In genomic region chr2:47519604-47520301, GRCh38 we compare ENCODE assay signal across 11 cellular contexts. TPM values are rescaled to one million over a fixed set of nuclear protein-coding genes. Genes with fewer than 3 reads are reported as not detected.
DNase-seq lines count a peak whose midpoint lies in the region; ATAC-seq and TF ChIP-seq lines count a peak whose summit lies in the region.
"Had no signal": no experiment of that assay in that cellular context is flagged by ENCODE, and none has a peak within 500 bp of the region (broad histone marks: within the 10 kb centered on the region; RNA-seq: fewer than 3 reads in every experiment).

No MANE protein-coding gene starts in this region.

- intact Hi-C loops in activated T-helper 2 cell treated with anti-CD3 and anti-CD28 coated beads, Interferon-gamma antibody, Interleukin-2, Interleukin-4, amounts not matched to agents 10 μg/mL and 5 μg/mL and 100 μg/mL, durations not matched to agents 14 hours and 24 hours and 36 hours (cut with micrococcal nuclease): no loop called here
- intact Hi-C loops in colonic mucosa (cut with DNase I): no loop called here

- H3K27ac ChIP-seq in colonic mucosa: no peak overlapping the region

- no peaks in the 10 kb centered on the region for H3K36me3 ChIP-seq in colonic mucosa

- H3K9ac ChIP-seq in colonic mucosa (ENCODE audit: low read depth in 2 of 2, low read length in 2 of 2): no peak overlapping the region

- peaks cover 9% of the 10 kb centered on the region for H3K4me1 Mint-ChIP-seq in activated T-cell treated with anti-CD3 and anti-CD28 coated beads, Interleukin-2, amount 50 U/mL, for 4 hours (ENCODE audit: low read depth)
- peaks cover 19% of the 10 kb centered on the region for H3K4me1 Mint-ChIP-seq in activated T-helper 2 cell treated with anti-CD3 and anti-CD28 coated beads, Interferon-gamma antibody, Interleukin-2, Interleukin-4, amounts not matched to agents 10 μg/mL and 5 μg/mL and 100 μg/mL, durations not matched to agents 14 hours and 24 hours and 36 hours (ENCODE audit: low read depth)
- H3K4me1 Mint-ChIP-seq in stimulated activated memory B cell treated with anti-CD40 and anti-IgM and Interleukin-4, amounts not matched to agents 10 μg/mL and 1 μg/mL and 100 μg/mL, for 72 hours: peaks cover 6% of the 10 kb centered on the region

- no peaks in the 10 kb centered on the region for H3K27me3 Mint-ChIP-seq in activated T-cell treated with anti-CD3 and anti-CD28 coated beads, Interleukin-2, amount 50 U/mL, for 4 hours (ENCODE audit: low read depth)
- peaks cover 2% of the 10 kb centered on the region for H3K27me3 Mint-ChIP-seq in activated T-helper 2 cell treated with anti-CD3 and anti-CD28 coated beads, Interferon-gamma antibody, Interleukin-2, Interleukin-4, amounts not matched to agents 10 μg/mL and 5 μg/mL and 100 μg/mL, durations not matched to agents 14 hours and 24 hours and 36 hours (ENCODE audit: low read depth)
- no peaks in the 10 kb centered on the region for H3K27me3 Mint-ChIP-seq in stimulated activated memory B cell treated with anti-CD40 and anti-IgM and Interleukin-4, amounts not matched to agents 10 μg/mL and 1 μg/mL and 100 μg/mL, for 72 hours
- H3K27me3 Mint-ChIP-seq: stimulated activated naive B cell treated with anti-CD40 and anti-IgM and Interleukin-4, amounts not matched to agents 10 μg/mL and 1 μg/mL and 100 μg/mL, for 72 hours had no signal

- peaks cover 3% of the 10 kb centered on the region for H3K4me1 ChIP-seq in colonic mucosa

- no peak for DNase-seq in activated T-cell treated with anti-CD3 and anti-CD28 coated beads, Interleukin-2, amount 50 U/mL, for 4 hours
- DNase-seq in activated T-cell treated with anti-CD3 and anti-CD28 coated beads, Interleukin-2, amount 50 U/mL, for 48 hours: no peak
- DNase-seq in NAMALWA (ENCODE audit: low spot score) (peak; percentile 25), colonic mucosa (no peak)
- no peak for DNase-seq in activated T-helper 2 cell treated with anti-CD3 and anti-CD28 coated beads, Interferon-gamma antibody, Interleukin-2, Interleukin-4, amounts not matched to agents 10 μg/mL and 5 μg/mL and 100 μg/mL, durations not matched to agents 14 hours and 24 hours and 36 hours (ENCODE audit: low spot score)
- DNase-seq: activated gamma-delta T cell treated with Interleukin-2 at 50 U/mL for 16 hours; stimulated activated naive B cell treated with anti-CD40 and anti-IgM and Interleukin-4, amounts not matched to agents 10 μg/mL and 1 μg/mL and 100 μg/mL, for 72 hours had no signal

- H3K9me3 ChIP-seq in colonic mucosa: no peaks in the 10 kb centered on the region

- peak overlapping the region; percentile 28 for H3K27ac Mint-ChIP-seq in activated T-helper 2 cell treated with anti-CD3 and anti-CD28 coated beads, Interferon-gamma antibody, Interleukin-2, Interleukin-4, amounts not matched to agents 10 μg/mL and 5 μg/mL and 100 μg/mL, durations not matched to agents 14 hours and 24 hours and 36 hours
- peak overlapping the region; percentile 11 for H3K27ac Mint-ChIP-seq in stimulated activated memory B cell treated with anti-CD40 and anti-IgM and Interleukin-4, amounts not matched to agents 10 μg/mL and 1 μg/mL and 100 μg/mL, for 72 hours

- no peak for TF ChIP-seq CTCF in colonic mucosa (IDR thresholded peaks at IDR 0.05)

- no peak overlapping the region for H3K4me3 ChIP-seq in colonic mucosa

- no peaks in the 10 kb centered on the region for H3K27me3 ChIP-seq in colonic mucosa

- H3K4me3 Mint-ChIP-seq in activated T-cell treated with anti-CD3 and anti-CD28 coated beads, Interleukin-2, amount 50 U/mL, for 4 hours: peak overlapping the region; percentile 80
- peak overlapping the region; percentile 60 for H3K4me3 Mint-ChIP-seq in activated T-helper 2 cell treated with anti-CD3 and anti-CD28 coated beads, Interferon-gamma antibody, Interleukin-2, Interleukin-4, amounts not matched to agents 10 μg/mL and 5 μg/mL and 100 μg/mL, durations not matched to agents 14 hours and 24 hours and 36 hours (ENCODE audit: low read depth)
- peak overlapping the region; percentile 69 for H3K4me3 Mint-ChIP-seq in stimulated activated memory B cell treated with anti-CD40 and anti-IgM and Interleukin-4, amounts not matched to agents 10 μg/mL and 1 μg/mL and 100 μg/mL, for 72 hours

- ATAC-seq in activated T-cell treated with anti-CD3 and anti-CD28 coated beads, Interleukin-2, amount 50 U/mL, for 4 hours: no peak
- no peak for ATAC-seq in stimulated activated memory B cell treated with anti-CD40 and anti-IgM and Interleukin-4, amounts not matched to agents 10 μg/mL and 1 μg/mL and 100 μg/mL, for 72 hours
- ATAC-seq in HG03571 (IDR thresholded peaks at IDR 0.05; ENCODE audit: unreplicated experiment) (no peak), HG02798 (IDR thresholded peaks at IDR 0.05; ENCODE audit: poor library complexity, unreplicated experiment) (no peak)

- no peaks in the 10 kb centered on the region for H3K36me3 Mint-ChIP-seq in activated T-cell treated with anti-CD3 and anti-CD28 coated beads, Interleukin-2, amount 50 U/mL, for 4 hours (ENCODE audit: insufficient read depth)
- H3K36me3 Mint-ChIP-seq in activated T-helper 2 cell treated with anti-CD3 and anti-CD28 coated beads, Interferon-gamma antibody, Interleukin-2, Interleukin-4, amounts not matched to agents 10 μg/mL and 5 μg/mL and 100 μg/mL, durations not matched to agents 14 hours and 24 hours and 36 hours (ENCODE audit: low read depth): peaks cover 10% of the 10 kb centered on the region
- no peaks in the 10 kb centered on the region for H3K36me3 Mint-ChIP-seq in stimulated activated memory B cell treated with anti-CD40 and anti-IgM and Interleukin-4, amounts not matched to agents 10 μg/mL and 1 μg/mL and 100 μg/mL, for 72 hours

- H3K9me3 Mint-ChIP-seq in activated T-cell treated with anti-CD3 and anti-CD28 coated beads, Interleukin-2, amount 50 U/mL, for 4 hours: no peaks in the 10 kb centered on the region
- no peaks in the 10 kb centered on the region for H3K9me3 Mint-ChIP-seq in activated T-helper 2 cell treated with anti-CD3 and anti-CD28 coated beads, Interferon-gamma antibody, Interleukin-2, Interleukin-4, amounts not matched to agents 10 μg/mL and 5 μg/mL and 100 μg/mL, durations not matched to agents 14 hours and 24 hours and 36 hours
- H3K9me3 Mint-ChIP-seq in stimulated activated memory B cell treated with anti-CD40 and anti-IgM and Interleukin-4, amounts not matched to agents 10 μg/mL and 1 μg/mL and 100 μg/mL, for 72 hours: no peaks in the 10 kb centered on the region
- H3K9me3 Mint-ChIP-seq: stimulated activated naive B cell treated with anti-CD40 and anti-IgM and Interleukin-4, amounts not matched to agents 10 μg/mL and 1 μg/mL and 100 μg/mL, for 72 hours had no signal

RNA-seq across cellular contexts. Expression of gene KCNK12, which starts 51.0 kb away (rescaled TPM):
- under 1 TPM; 0.18 to 0.25 (median 0.24) TPM for total RNA-seq in activated T-cell treated with anti-CD3 and anti-CD28 coated beads, Interleukin-2, amount 50 U/mL, for 4 hours
- 0.21 and 0.23 TPM in 2 replicates for total RNA-seq in activated T-helper 2 cell treated with anti-CD3 and anti-CD28 coated beads, Interferon-gamma antibody, Interleukin-2, Interleukin-4, amounts not matched to agents 10 μg/mL and 5 μg/mL and 100 μg/mL, durations not matched to agents 14 hours and 24 hours and 36 hours
- total RNA-seq in colonic mucosa: under 1 TPM; 0.07 to 0.37 TPM
- total RNA-seq: pulmonary artery endothelial cell had no signal
